In genomic region chr10:16777473-16778370, GRCh38 we compare ENCODE assay signal across 8 cellular contexts. TPM values are rescaled to one million over a fixed set of nuclear protein-coding genes. Genes with fewer than 3 reads are reported as not detected.
DNase-seq lines count a peak whose midpoint lies in the region; ATAC-seq and TF ChIP-seq lines count a peak whose summit lies in the region.

No MANE protein-coding gene starts in this region.

- H3K27ac ChIP-seq in MM.1S (ENCODE audit: low read length), result no peak overlapping the region

- H3K36me3 Mint-ChIP-seq in naive thymus-derived CD8-positive, alpha-beta T cell, result peaks cover 0 to 28% (median 4%) of the 10 kb centered on the region in 3 donors

- ATAC-seq in GM19372 (IDR thresholded peaks at IDR 0.05; ENCODE audit: low read depth, unreplicated experiment), result peak; percentile 53
- ATAC-seq in SK-N-SH treated with all-trans-retinoic acid at 6 μM for 48 hours, result peak; percentile 43; the same call in 1 of the 3 replicates
- peak; percentile 44 to 65 for ATAC-seq in naive thymus-derived CD8-positive, alpha-beta T cell
- no peak for ATAC-seq in HG02623 (IDR thresholded peaks at IDR 0.05; ENCODE audit: unreplicated experiment)

- H3K9ac ChIP-seq in MM.1S (ENCODE audit: low read length), result no peak overlapping the region

- H3K4me1 Mint-ChIP-seq in naive thymus-derived CD8-positive, alpha-beta T cell, result peaks cover 16 to 36% (median 33%) of the 10 kb centered on the region in 4 donors

- H3K27me3 Mint-ChIP-seq in naive thymus-derived CD8-positive, alpha-beta T cell, result no peaks in the 10 kb centered on the region

- no peaks in the 10 kb centered on the region for H3K36me3 ChIP-seq in MM.1S (replicated peaks; ENCODE audit: insufficient read depth, low read length)

- H4K20me1 ChIP-seq in MM.1S (ENCODE audit: insufficient read depth, low read length), result no peaks in the 10 kb centered on the region

- TF ChIP-seq POLR2A in erythroblast (IDR thresholded peaks at IDR 0.05; ENCODE audit: low read length), result no peak

- no peak overlapping the region for H3K4me2 ChIP-seq in MM.1S (ENCODE audit: low read depth, low read length)

- peaks cover 2% of the 10 kb centered on the region; the same call in 1 of the 2 replicates for H3F3A ChIP-seq in MM.1S (ENCODE audit: insufficient read depth, low read length)

- H3K9me3 ChIP-seq in MM.1S (replicated peaks; ENCODE audit: insufficient read depth, low read length), result no peaks in the 10 kb centered on the region

- no peak overlapping the region for H3K4me3 ChIP-seq in MM.1S (ENCODE audit: low read length)

- no peaks in the 10 kb centered on the region for H3K9me3 Mint-ChIP-seq in naive thymus-derived CD8-positive, alpha-beta T cell

- no peak overlapping the region for H2AFZ ChIP-seq in MM.1S (ENCODE audit: low read length)

- H3K79me2 ChIP-seq in MM.1S (ENCODE audit: low read length), result no peaks in the 10 kb centered on the region

- no peaks in the 10 kb centered on the region for H3K9me2 ChIP-seq in MM.1S (replicated peaks; ENCODE audit: insufficient read depth, low read length)

- peak; percentile 72 for TF ChIP-seq CTCF in MM.1S (IDR thresholded peaks at IDR 0.05; ENCODE audit: low read length)

- H3K27ac Mint-ChIP-seq in naive thymus-derived CD8-positive, alpha-beta T cell, result peak overlapping the region in 9 of 10 donors; percentile 80 to 90 (median 84)

- DNase-seq in Caki2 (ENCODE audit: low read depth) (peak; percentile 30), MM.1S (peak; percentile 52), erythroblast (lab: John Stamatoyannopoulos, UW) (peak; percentile 68 to 79), GOT3 (lab: John Stamatoyannopoulos, UW) (no peak)
- peak in 4 of 10 donors; percentile 28 to 63 (median 60) for DNase-seq in naive thymus-derived CD8-positive, alpha-beta T cell

- in situ Hi-C loops in Caki2 (cut with HindIII; ENCODE audit: low pct_unique_long_range_greater_than_20kb, low sequenced_read_pairs), result no loop called here

- H3K4me3 Mint-ChIP-seq in naive thymus-derived CD8-positive, alpha-beta T cell, result peak overlapping the region in 6 of 10 donors; percentile 3 to 57 (median 40)

- no peaks in the 10 kb centered on the region for H3K27me3 ChIP-seq in MM.1S (replicated peaks; ENCODE audit: insufficient read depth, low read length)

- POLR2A ChIA-PET in naive thymus-derived CD8-positive, alpha-beta T cell (lab: Charles Lee), result interaction anchor here (0.8 to 1.5 kb wide), 3 partner anchors 11 to 39 kb away, joined by 3 to 5 read pairs (median 3); partner anchors contain the start of gene RSU1

- peaks cover 12% of the 10 kb centered on the region; the same call in 1 of the 2 replicates for H3K4me1 ChIP-seq in MM.1S (ENCODE audit: low read length)

TF ChIP-seq in SK-N-SH treated with all-trans-retinoic acid at 6 μM for 48 hours, 23 proteins besides CTCF, POLR2A, EP300 and RAD21:
- TF ChIP-seq ZC3H10 (CRISPR knock-in tag; IDR thresholded peaks at IDR 0.05) (no peak), BACH2 (CRISPR knock-in tag; IDR thresholded peaks at IDR 0.05; ENCODE audit: borderline replicate concordance) (no peak), ZNF565 (CRISPR knock-in tag; conservative IDR thresholded peaks at IDR 0.05; ENCODE audit: low read depth) (no peak), TSHZ2 (CRISPR knock-in tag; IDR thresholded peaks at IDR 0.05) (no peak), RARB (CRISPR knock-in tag; IDR thresholded peaks at IDR 0.05) (no peak), TCF4 (CRISPR knock-in tag; IDR thresholded peaks at IDR 0.05; ENCODE audit: borderline replicate concordance) (no peak), CSDC2 (CRISPR knock-in tag; IDR thresholded peaks at IDR 0.05) (no peak), ESRRG (CRISPR knock-in tag; IDR thresholded peaks at IDR 0.05) (no peak), GLIS3 (CRISPR knock-in tag; IDR thresholded peaks at IDR 0.05) (no peak), ZFP3 (CRISPR knock-in tag; IDR thresholded peaks at IDR 0.05) (no peak), SNAI2 (CRISPR knock-in tag; IDR thresholded peaks at IDR 0.05) (no peak), ZNF70 (CRISPR knock-in tag; IDR thresholded peaks at IDR 0.05) (no peak), ZFP30 (CRISPR knock-in tag; IDR thresholded peaks at IDR 0.05) (no peak), POU6F1 (CRISPR knock-in tag; IDR thresholded peaks at IDR 0.05; ENCODE audit: borderline replicate concordance, low read depth) (no peak)

RNA-seq across cellular contexts. Expression of gene RSU1, which starts 39.5 kb away (rescaled TPM):
- 12.6 and 17.3 TPM in 2 replicates for total RNA-seq in Caki2 (2014; rRNA removed; shearing (Covaris generic); ENCODE audit: low replicate concordance)
- 10 to 100 TPM; 57.8 to 64.6 TPM for total RNA-seq in naive thymus-derived CD8-positive, alpha-beta T cell
- 100 to 1,000 TPM; 127 to 149 (median 138) TPM for polyA plus RNA-seq in naive thymus-derived CD8-positive, alpha-beta T cell
